1 cellular context compared by ENCODE assay signal in the genomic region with DNA sequence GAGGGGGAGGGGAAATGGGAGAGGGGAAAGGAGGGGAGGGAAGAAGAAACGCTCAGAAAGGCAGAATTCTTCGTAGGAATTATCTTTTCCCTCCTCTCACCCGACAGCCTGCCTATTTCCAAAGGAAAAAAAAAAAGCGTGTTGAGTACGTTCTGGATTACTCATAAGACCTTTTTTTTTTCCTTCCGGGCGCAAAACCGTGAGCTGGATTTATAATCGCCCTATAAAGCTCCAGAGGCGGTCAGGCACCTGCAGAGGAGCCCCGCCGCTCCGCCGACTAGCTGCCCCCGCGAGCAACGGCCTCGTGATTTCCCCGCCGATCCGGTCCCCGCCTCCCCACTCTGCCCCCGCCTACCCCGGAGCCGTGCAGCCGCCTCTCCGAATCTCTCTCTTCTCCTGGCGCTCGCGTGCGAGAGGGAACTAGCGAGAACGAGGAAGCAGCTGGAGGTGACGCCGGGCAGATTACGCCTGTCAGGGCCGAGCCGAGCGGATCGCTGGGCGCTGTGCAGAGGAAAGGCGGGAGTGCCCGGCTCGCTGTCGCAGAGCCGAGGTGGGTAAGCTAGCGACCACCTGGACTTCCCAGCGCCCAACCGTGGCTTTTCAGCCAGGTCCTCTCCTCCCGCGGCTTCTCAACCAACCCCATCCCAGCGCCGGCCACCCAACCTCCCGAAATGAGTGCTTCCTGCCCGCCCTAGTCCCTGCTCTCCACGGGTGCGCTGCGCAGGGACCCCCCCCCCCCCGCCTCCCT.
TF ChIP-seq lines count a peak whose summit lies in the region.

A gene (plus strand): TSS at position 389 of the 748 bp plus-strand sequence. CDS start 1,705 bp downstream, outside the sequence.

TF ChIP-seq in HepG2, 621 proteins besides CTCF, POLR2A, EP300 and RAD21 (continued from another document and continues in another):
- TF ChIP-seq, protein P1, sequence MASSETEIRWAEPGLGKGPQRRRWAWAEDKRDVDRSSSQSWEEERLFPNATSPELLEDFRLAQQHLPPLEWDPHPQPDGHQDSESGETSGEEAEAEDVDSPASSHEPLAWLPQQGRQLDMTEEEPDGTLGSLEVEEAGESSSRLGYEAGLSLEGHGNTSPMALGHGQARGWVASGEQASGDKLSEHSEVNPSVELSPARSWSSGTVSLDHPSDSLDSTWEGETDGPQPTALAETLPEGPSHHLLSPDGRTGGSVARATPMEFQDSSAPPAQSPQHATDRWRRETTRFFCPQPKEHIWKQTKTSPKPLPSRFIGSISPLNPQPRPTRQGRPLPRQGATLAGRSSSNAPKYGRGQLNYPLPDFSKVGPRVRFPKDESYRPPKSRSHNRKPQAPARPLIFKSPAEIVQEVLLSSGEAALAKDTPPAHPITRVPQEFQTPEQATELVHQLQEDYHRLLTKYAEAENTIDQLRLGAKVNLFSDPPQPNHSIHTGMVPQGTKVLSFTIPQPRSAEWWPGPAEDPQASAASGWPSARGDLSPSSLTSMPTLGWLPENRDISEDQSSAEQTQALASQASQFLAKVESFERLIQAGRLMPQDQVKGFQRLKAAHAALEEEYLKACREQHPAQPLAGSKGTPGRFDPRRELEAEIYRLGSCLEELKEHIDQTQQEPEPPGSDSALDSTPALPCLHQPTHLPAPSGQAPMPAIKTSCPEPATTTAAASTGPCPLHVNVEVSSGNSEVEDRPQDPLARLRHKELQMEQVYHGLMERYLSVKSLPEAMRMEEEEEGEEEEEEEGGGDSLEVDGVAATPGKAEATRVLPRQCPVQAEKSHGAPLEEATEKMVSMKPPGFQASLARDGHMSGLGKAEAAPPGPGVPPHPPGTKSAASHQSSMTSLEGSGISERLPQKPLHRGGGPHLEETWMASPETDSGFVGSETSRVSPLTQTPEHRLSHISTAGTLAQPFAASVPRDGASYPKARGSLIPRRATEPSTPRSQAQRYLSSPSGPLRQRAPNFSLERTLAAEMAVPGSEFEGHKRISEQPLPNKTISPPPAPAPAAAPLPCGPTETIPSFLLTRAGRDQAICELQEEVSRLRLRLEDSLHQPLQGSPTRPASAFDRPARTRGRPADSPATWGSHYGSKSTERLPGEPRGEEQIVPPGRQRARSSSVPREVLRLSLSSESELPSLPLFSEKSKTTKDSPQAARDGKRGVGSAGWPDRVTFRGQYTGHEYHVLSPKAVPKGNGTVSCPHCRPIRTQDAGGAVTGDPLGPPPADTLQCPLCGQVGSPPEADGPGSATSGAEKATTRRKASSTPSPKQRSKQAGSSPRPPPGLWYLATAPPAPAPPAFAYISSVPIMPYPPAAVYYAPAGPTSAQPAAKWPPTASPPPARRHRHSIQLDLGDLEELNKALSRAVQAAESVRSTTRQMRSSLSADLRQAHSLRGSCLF (CRISPR knock-in tag; IDR thresholded peaks at IDR 0.05; ENCODE audit: borderline replicate concordance): no peak
- TF ChIP-seq, protein P2, sequence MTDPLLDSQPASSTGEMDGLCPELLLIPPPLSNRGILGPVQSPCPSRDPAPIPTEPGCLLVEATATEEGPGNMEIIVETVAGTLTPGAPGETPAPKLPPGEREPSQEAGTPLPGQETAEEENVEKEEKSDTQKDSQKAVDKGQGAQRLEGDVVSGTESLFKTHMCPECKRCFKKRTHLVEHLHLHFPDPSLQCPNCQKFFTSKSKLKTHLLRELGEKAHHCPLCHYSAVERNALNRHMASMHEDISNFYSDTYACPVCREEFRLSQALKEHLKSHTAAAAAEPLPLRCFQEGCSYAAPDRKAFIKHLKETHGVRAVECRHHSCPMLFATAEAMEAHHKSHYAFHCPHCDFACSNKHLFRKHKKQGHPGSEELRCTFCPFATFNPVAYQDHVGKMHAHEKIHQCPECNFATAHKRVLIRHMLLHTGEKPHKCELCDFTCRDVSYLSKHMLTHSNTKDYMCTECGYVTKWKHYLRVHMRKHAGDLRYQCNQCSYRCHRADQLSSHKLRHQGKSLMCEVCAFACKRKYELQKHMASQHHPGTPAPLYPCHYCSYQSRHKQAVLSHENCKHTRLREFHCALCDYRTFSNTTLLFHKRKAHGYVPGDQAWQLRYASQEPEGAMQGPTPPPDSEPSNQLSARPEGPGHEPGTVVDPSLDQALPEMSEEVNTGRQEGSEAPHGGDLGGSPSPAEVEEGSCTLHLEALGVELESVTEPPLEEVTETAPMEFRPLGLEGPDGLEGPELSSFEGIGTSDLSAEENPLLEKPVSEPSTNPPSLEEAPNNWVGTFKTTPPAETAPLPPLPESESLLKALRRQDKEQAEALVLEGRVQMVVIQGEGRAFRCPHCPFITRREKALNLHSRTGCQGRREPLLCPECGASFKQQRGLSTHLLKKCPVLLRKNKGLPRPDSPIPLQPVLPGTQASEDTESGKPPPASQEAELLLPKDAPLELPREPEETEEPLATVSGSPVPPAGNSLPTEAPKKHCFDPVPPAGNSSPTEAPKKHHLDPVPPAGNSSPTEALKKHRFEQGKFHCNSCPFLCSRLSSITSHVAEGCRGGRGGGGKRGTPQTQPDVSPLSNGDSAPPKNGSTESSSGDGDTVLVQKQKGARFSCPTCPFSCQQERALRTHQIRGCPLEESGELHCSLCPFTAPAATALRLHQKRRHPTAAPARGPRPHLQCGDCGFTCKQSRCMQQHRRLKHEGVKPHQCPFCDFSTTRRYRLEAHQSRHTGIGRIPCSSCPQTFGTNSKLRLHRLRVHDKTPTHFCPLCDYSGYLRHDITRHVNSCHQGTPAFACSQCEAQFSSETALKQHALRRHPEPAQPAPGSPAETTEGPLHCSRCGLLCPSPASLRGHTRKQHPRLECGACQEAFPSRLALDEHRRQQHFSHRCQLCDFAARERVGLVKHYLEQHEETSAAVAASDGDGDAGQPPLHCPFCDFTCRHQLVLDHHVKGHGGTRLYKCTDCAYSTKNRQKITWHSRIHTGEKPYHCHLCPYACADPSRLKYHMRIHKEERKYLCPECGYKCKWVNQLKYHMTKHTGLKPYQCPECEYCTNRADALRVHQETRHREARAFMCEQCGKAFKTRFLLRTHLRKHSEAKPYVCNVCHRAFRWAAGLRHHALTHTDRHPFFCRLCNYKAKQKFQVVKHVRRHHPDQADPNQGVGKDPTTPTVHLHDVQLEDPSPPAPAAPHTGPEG (CRISPR knock-in tag; IDR thresholded peaks at IDR 0.05): no peak
- TF ChIP-seq, protein P3, sequence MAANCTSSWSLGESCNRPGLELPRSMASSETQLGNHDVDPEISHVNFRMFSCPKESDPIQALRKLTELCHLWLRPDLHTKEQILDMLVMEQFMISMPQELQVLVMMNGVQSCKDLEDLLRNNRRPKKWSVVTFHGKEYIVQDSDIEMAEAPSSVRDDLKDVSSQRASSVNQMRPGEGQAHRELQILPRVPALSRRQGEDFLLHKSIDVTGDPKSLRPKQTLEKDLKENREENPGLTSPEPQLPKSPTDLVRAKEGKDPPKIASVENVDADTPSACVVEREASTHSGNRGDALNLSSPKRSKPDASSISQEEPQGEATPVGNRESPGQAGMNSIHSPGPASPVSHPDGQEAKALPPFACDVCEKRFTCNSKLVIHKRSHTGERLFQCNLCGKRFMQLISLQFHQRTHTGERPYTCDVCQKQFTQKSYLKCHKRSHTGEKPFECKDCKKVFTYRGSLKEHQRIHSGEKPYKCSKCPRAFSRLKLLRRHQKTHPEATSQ (CRISPR knock-in tag; IDR thresholded peaks at IDR 0.05; ENCODE audit: borderline replicate concordance): no peak
- TF ChIP-seq ZNF441 (CRISPR knock-in tag; IDR thresholded peaks at IDR 0.05; ENCODE audit: borderline replicate concordance) (no peak), ZSCAN21 (CRISPR knock-in tag; IDR thresholded peaks at IDR 0.05; ENCODE audit: borderline replicate concordance) (0 out of 2 replicates have a peak, but pooled peaks have one; percentile 18), ZNF224 (CRISPR knock-in tag; IDR thresholded peaks at IDR 0.05) (0 out of 2 replicates have a peak, but pooled peaks have one; percentile 1), ZNF777 (CRISPR knock-in tag; IDR thresholded peaks at IDR 0.05) (peak; percentile 7; the same call in 1 of the 2 replicates), GABPA (IDR thresholded peaks at IDR 0.05; ENCODE audit: low read depth, low read length) (no peak), GABPA (CRISPR knock-in tag; IDR thresholded peaks at IDR 0.05; ENCODE audit: low read depth) (no peak), YEATS2 (CRISPR knock-in tag; IDR thresholded peaks at IDR 0.05; ENCODE audit: borderline replicate concordance) (no peak), ATF1 (CRISPR knock-in tag; IDR thresholded peaks at IDR 0.05) (no peak), ZNF839 (CRISPR knock-in tag; IDR thresholded peaks at IDR 0.05; ENCODE audit: borderline replicate concordance) (no peak), PHF21A (CRISPR knock-in tag; IDR thresholded peaks at IDR 0.05) (no peak), GABPB1 (CRISPR knock-in tag; IDR thresholded peaks at IDR 0.05) (peak; percentile 23; the same call in 1 of the 2 replicates), SRY (CRISPR knock-in tag; IDR thresholded peaks at IDR 0.05) (no peak), ZNF776 (CRISPR knock-in tag; IDR thresholded peaks at IDR 0.05) (peak; percentile 67; the same call in 1 of the 2 replicates), ZNF615 (CRISPR knock-in tag; IDR thresholded peaks at IDR 0.05; ENCODE audit: borderline replicate concordance) (no peak)
- TF ChIP-seq, protein P4, sequence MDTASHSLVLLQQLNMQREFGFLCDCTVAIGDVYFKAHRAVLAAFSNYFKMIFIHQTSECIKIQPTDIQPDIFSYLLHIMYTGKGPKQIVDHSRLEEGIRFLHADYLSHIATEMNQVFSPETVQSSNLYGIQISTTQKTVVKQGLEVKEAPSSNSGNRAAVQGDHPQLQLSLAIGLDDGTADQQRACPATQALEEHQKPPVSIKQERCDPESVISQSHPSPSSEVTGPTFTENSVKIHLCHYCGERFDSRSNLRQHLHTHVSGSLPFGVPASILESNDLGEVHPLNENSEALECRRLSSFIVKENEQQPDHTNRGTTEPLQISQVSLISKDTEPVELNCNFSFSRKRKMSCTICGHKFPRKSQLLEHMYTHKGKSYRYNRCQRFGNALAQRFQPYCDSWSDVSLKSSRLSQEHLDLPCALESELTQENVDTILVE (CRISPR knock-in tag; IDR thresholded peaks at IDR 0.05): no peak
- TF ChIP-seq, protein P5, sequence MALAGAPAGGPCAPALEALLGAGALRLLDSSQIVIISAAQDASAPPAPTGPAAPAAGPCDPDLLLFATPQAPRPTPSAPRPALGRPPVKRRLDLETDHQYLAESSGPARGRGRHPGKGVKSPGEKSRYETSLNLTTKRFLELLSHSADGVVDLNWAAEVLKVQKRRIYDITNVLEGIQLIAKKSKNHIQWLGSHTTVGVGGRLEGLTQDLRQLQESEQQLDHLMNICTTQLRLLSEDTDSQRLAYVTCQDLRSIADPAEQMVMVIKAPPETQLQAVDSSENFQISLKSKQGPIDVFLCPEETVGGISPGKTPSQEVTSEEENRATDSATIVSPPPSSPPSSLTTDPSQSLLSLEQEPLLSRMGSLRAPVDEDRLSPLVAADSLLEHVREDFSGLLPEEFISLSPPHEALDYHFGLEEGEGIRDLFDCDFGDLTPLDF (CRISPR knock-in tag; IDR thresholded peaks at IDR 0.05): no peak
- TF ChIP-seq, protein P6, sequence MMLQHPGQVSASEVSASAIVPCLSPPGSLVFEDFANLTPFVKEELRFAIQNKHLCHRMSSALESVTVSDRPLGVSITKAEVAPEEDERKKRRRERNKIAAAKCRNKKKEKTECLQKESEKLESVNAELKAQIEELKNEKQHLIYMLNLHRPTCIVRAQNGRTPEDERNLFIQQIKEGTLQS (CRISPR knock-in tag; IDR thresholded peaks at IDR 0.05): no peak
- TF ChIP-seq, protein P7, sequence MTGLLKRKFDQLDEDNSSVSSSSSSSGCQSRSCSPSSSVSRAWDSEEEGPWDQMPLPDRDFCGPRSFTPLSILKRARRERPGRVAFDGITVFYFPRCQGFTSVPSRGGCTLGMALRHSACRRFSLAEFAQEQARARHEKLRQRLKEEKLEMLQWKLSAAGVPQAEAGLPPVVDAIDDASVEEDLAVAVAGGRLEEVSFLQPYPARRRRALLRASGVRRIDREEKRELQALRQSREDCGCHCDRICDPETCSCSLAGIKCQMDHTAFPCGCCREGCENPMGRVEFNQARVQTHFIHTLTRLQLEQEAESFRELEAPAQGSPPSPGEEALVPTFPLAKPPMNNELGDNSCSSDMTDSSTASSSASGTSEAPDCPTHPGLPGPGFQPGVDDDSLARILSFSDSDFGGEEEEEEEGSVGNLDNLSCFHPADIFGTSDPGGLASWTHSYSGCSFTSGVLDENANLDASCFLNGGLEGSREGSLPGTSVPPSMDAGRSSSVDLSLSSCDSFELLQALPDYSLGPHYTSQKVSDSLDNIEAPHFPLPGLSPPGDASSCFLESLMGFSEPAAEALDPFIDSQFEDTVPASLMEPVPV (CRISPR knock-in tag; IDR thresholded peaks at IDR 0.05): 0 out of 2 replicates have a peak, but pooled peaks have one; percentile 21
- TF ChIP-seq, protein P8, sequence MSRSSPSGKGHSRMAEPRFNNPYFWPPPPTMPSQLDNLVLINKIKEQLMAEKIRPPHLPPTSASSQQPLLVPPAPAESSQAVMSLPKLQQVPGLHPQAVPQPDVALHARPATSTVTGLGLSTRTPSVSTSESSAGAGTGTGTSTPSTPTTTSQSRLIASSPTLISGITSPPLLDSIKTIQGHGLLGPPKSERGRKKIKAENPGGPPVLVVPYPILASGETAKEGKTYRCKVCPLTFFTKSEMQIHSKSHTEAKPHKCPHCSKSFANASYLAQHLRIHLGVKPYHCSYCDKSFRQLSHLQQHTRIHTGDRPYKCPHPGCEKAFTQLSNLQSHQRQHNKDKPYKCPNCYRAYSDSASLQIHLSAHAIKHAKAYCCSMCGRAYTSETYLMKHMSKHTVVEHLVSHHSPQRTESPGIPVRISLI (CRISPR knock-in tag; IDR thresholded peaks at IDR 0.05; ENCODE audit: borderline replicate concordance): no peak
- TF ChIP-seq, protein P9, sequence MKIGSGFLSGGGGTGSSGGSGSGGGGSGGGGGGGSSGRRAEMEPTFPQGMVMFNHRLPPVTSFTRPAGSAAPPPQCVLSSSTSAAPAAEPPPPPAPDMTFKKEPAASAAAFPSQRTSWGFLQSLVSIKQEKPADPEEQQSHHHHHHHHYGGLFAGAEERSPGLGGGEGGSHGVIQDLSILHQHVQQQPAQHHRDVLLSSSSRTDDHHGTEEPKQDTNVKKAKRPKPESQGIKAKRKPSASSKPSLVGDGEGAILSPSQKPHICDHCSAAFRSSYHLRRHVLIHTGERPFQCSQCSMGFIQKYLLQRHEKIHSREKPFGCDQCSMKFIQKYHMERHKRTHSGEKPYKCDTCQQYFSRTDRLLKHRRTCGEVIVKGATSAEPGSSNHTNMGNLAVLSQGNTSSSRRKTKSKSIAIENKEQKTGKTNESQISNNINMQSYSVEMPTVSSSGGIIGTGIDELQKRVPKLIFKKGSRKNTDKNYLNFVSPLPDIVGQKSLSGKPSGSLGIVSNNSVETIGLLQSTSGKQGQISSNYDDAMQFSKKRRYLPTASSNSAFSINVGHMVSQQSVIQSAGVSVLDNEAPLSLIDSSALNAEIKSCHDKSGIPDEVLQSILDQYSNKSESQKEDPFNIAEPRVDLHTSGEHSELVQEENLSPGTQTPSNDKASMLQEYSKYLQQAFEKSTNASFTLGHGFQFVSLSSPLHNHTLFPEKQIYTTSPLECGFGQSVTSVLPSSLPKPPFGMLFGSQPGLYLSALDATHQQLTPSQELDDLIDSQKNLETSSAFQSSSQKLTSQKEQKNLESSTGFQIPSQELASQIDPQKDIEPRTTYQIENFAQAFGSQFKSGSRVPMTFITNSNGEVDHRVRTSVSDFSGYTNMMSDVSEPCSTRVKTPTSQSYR (CRISPR knock-in tag; IDR thresholded peaks at IDR 0.05; ENCODE audit: borderline replicate concordance): no peak
- TF ChIP-seq, protein P10, sequence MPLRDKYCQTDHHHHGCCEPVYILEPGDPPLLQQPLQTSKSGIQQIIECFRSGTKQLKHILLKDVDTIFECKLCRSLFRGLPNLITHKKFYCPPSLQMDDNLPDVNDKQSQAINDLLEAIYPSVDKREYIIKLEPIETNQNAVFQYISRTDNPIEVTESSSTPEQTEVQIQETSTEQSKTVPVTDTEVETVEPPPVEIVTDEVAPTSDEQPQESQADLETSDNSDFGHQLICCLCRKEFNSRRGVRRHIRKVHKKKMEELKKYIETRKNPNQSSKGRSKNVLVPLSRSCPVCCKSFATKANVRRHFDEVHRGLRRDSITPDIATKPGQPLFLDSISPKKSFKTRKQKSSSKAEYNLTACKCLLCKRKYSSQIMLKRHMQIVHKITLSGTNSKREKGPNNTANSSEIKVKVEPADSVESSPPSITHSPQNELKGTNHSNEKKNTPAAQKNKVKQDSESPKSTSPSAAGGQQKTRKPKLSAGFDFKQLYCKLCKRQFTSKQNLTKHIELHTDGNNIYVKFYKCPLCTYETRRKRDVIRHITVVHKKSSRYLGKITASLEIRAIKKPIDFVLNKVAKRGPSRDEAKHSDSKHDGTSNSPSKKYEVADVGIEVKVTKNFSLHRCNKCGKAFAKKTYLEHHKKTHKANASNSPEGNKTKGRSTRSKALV (CRISPR knock-in tag; IDR thresholded peaks at IDR 0.05): no peak
